Comparison of ENCODE assay signal across 14 cellular contexts in genomic region chr1:12386130-12386529, GRCh38.
DNase-seq lines count a peak whose midpoint lies in the region; ATAC-seq lines count a peak whose summit lies in the region.
"Had no signal": no experiment of that assay in that cellular context is flagged by ENCODE, and none has a peak within 500 bp of the region (broad histone marks: within the 10 kb centered on the region; RNA-seq: fewer than 3 reads in every experiment).

No MANE protein-coding gene starts in this region.

- intact Hi-C loops in activated CD4-positive, alpha-beta T cell treated with anti-CD3 and anti-CD28 coated beads for 36 hours (cut with DNase I, micrococcal nuclease) = no loop called here

- POLR2A ChIA-PET in activated CD4-positive, alpha-beta T cell treated with anti-CD3 and anti-CD28 coated beads for 36 hours (lab: Charles Lee) = interaction anchor here (0.6 kb wide), 1 partner anchor 174 kb away, joined by 3 read pairs; no protein-coding TSS in a partner anchor

- DNase-seq in activated CD4-positive, alpha-beta T cell treated with anti-CD3 and anti-CD28 coated beads for 36 hours = peak; percentile 25
- no peak for DNase-seq in activated CD4-positive, alpha-beta T cell treated with anti-CD3 and anti-CD28 coated beads for 48 hours
- peak; percentile 21 to 25 for DNase-seq in activated CD4-positive, alpha-beta T cell treated with anti-CD3 and anti-CD28 coated beads, Interleukin-2, amount 50 U/mL, for 4 hours
- DNase-seq in dermis blood vessel endothelial cell (peak; percentile 31), NCI-H2227 (lab: John Stamatoyannopoulos, UW; ENCODE audit: unreplicated experiment) (no peak), NAMALWA (ENCODE audit: low spot score) (no peak)
- DNase-seq: 8988T, DMS79 treated with DMSO at 0.1 percent for 48 hours, posterior cingulate gyrus, transverse colon had no signal

- H3K4me1 Mint-ChIP-seq in activated CD4-positive, alpha-beta T cell treated with anti-CD3 and anti-CD28 coated beads for 36 hours = peaks cover 42% of the 10 kb centered on the region
- H3K4me1 Mint-ChIP-seq in stimulated activated memory B cell treated with anti-CD40 and anti-IgM and Interleukin-4, amounts not matched to agents 10 μg/mL and 1 μg/mL and 100 μg/mL, for 72 hours = peaks cover 4% of the 10 kb centered on the region
- H3K4me1 Mint-ChIP-seq: WTC11 had no signal

- no peak overlapping the region for H3K4me3 Mint-ChIP-seq in activated CD4-positive, alpha-beta T cell treated with anti-CD3 and anti-CD28 coated beads for 36 hours
- H3K4me3 Mint-ChIP-seq in stimulated activated memory B cell treated with anti-CD40 and anti-IgM and Interleukin-4, amounts not matched to agents 10 μg/mL and 1 μg/mL and 100 μg/mL, for 72 hours = no peak overlapping the region
- H3K4me3 Mint-ChIP-seq: IgD-negative memory B cell, WTC11 had no signal

- no peaks in the 10 kb centered on the region for H3K27me3 Mint-ChIP-seq in activated CD4-positive, alpha-beta T cell treated with anti-CD3 and anti-CD28 coated beads for 36 hours
- no peaks in the 10 kb centered on the region for H3K27me3 Mint-ChIP-seq in stimulated activated memory B cell treated with anti-CD40 and anti-IgM and Interleukin-4, amounts not matched to agents 10 μg/mL and 1 μg/mL and 100 μg/mL, for 72 hours
- H3K27me3 Mint-ChIP-seq: IgD-negative memory B cell had no signal

- ATAC-seq in activated CD4-positive, alpha-beta T cell treated with anti-CD3 and anti-CD28 coated beads for 36 hours = peak; percentile 84
- ATAC-seq in stimulated activated memory B cell treated with anti-CD40 and anti-IgM and Interleukin-4, amounts not matched to agents 10 μg/mL and 1 μg/mL and 100 μg/mL, for 72 hours = no peak
- no peak for ATAC-seq in GM19035 (IDR thresholded peaks at IDR 0.05; ENCODE audit: unreplicated experiment)
- ATAC-seq: WTC11 had no signal

- H3K9me3 Mint-ChIP-seq in activated CD4-positive, alpha-beta T cell treated with anti-CD3 and anti-CD28 coated beads for 36 hours (ENCODE audit: low read depth) = peaks cover 8% of the 10 kb centered on the region
- peaks cover 15% of the 10 kb centered on the region for H3K9me3 Mint-ChIP-seq in stimulated activated memory B cell treated with anti-CD40 and anti-IgM and Interleukin-4, amounts not matched to agents 10 μg/mL and 1 μg/mL and 100 μg/mL, for 72 hours

- H3K27ac Mint-ChIP-seq in activated CD4-positive, alpha-beta T cell treated with anti-CD3 and anti-CD28 coated beads for 36 hours = peak overlapping the region; percentile 59
- peak overlapping the region; percentile 26 for H3K27ac Mint-ChIP-seq in stimulated activated memory B cell treated with anti-CD40 and anti-IgM and Interleukin-4, amounts not matched to agents 10 μg/mL and 1 μg/mL and 100 μg/mL, for 72 hours
- H3K27ac Mint-ChIP-seq: WTC11 had no signal

- CTCF ChIA-PET in activated CD4-positive, alpha-beta T cell treated with anti-CD3 and anti-CD28 coated beads for 36 hours (lab: Charles Lee) = interaction anchor here (0.6 to 1.8 kb wide), 3 partner anchors 52 to 132 kb away, joined by 3 to 4 read pairs (median 4); no protein-coding TSS in a partner anchor

- H3K36me3 Mint-ChIP-seq in activated CD4-positive, alpha-beta T cell treated with anti-CD3 and anti-CD28 coated beads for 36 hours (ENCODE audit: low read depth) = peaks cover 76% of the 10 kb centered on the region
- peaks cover 98% of the 10 kb centered on the region for H3K36me3 Mint-ChIP-seq in stimulated activated memory B cell treated with anti-CD40 and anti-IgM and Interleukin-4, amounts not matched to agents 10 μg/mL and 1 μg/mL and 100 μg/mL, for 72 hours

Comparison
In these comparisons a context has a peak if more than half of its experiments do, and no peak if none do; other contexts are left out.
1. DNase-seq: peak in activated CD4-positive, alpha-beta T cell treated with anti-CD3 and anti-CD28 coated beads for 36 hours (single experiment), activated CD4-positive, alpha-beta T cell treated with anti-CD3 and anti-CD28 coated beads, Interleukin-2, amount 50 U/mL, for 4 hours (2 of 2) and dermis blood vessel endothelial cell (single experiment); none in activated CD4-positive, alpha-beta T cell treated with anti-CD3 and anti-CD28 coated beads for 48 hours (single experiment), NCI-H2227 (single experiment) and NAMALWA (single experiment).